In the genomic region with DNA sequence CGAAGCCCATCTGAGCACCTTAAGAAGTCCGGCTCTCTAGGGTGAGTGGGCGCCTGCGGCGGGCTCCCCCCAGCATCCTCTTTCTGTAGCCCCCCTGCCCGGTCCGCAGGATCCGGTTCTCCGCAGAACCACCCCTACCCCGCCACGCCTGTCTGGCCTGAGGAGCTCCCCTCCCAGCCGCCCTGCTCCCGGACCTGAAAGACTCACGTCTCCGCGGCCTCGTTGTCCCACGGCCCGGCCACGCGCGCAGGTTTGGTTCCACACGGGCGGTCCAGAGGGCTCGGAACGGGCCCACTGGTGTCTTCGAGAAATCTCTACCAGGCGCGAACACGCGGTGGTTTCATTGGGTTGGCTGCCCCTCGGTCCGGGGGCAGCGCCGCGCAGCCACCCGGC, we compare ENCODE assay signal across 1 cellular context.
TF ChIP-seq lines count a peak whose summit lies in the region.

No MANE protein-coding gene starts in this region.

TF ChIP-seq in IMR-90, 13 proteins besides CTCF, POLR2A, EP300 and RAD21 (continued from another document):
- TF ChIP-seq, protein P1, sequence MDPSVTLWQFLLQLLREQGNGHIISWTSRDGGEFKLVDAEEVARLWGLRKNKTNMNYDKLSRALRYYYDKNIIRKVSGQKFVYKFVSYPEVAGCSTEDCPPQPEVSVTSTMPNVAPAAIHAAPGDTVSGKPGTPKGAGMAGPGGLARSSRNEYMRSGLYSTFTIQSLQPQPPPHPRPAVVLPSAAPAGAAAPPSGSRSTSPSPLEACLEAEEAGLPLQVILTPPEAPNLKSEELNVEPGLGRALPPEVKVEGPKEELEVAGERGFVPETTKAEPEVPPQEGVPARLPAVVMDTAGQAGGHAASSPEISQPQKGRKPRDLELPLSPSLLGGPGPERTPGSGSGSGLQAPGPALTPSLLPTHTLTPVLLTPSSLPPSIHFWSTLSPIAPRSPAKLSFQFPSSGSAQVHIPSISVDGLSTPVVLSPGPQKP (IDR thresholded peaks at IDR 0.05; ENCODE audit: borderline replicate concordance, low read depth, low read length) = no peak
- TF ChIP-seq CHD1 (IDR thresholded peaks at IDR 0.05; ENCODE audit: low read depth, low read length) = no peak
- TF ChIP-seq, protein P2, sequence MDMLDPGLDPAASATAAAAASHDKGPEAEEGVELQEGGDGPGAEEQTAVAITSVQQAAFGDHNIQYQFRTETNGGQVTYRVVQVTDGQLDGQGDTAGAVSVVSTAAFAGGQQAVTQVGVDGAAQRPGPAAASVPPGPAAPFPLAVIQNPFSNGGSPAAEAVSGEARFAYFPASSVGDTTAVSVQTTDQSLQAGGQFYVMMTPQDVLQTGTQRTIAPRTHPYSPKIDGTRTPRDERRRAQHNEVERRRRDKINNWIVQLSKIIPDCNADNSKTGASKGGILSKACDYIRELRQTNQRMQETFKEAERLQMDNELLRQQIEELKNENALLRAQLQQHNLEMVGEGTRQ (IDR thresholded peaks at IDR 0.05; ENCODE audit: low read depth, low read length) = no peak
